Comparison of ENCODE assay signal across 10 cellular contexts in the genomic region with DNA sequence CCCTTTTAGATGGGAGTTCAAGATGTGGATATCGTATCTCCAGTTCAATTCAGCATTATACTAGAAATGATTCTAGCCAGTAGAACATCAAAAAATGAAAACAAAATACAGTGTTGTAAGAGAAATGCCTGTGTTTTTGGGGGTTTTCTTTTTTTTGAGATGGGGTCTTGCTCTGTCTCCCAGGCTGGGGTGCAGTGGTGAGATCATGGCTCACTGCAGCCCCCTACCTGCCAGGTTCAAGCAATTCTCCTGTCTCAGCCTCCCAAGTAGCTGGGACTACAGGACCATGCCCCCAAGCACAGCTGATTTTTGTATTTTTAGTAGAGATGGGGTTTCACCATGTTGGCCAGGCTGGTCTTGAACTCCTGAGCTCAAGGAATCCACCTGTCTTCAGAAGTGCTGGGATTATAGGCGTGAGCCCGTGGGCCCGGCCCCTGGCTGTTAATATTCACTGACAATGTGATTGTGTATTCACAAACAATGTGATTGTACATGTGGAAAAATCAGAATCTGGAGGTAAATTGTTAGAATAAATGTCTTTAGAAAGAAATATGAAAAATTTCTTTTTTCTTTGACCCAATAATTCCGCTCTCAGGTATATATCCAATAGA. TPM values are rescaled to one million over a fixed set of nuclear protein-coding genes. Genes with fewer than 3 reads are reported as not detected.
A peak's percentile ranks its signal among the peaks of the same experiment; 100 is the strongest.
DNase-seq lines count a peak whose midpoint lies in the region; ATAC-seq and TF ChIP-seq lines count a peak whose summit lies in the region.
"Had no signal": no experiment of that assay in that cellular context is flagged by ENCODE, and none has a peak within 500 bp of the region (broad histone marks: within the 10 kb centered on the region; RNA-seq: fewer than 3 reads in every experiment).

No MANE protein-coding gene starts in this region.

- 96% methylated on average over 5 of the region's 5 CpGs for WGBS in hepatocyte (ENCODE audit: low lambda C conversion rate, missing lambda C conversion rate)

- H3K79me2 ChIP-seq in hepatocyte = peaks cover 96% of the 10 kb centered on the region

- H3K4me1 Mint-ChIP-seq in activated T-helper 1 cell treated with anti-CD3 and anti-CD28 coated beads, Interleukin-12 subunit alpha, Interleukin-12 subunit beta, Interleukin-2, Interleukin-4 antibody, amounts not matched to agents 30 ng/mL and 10 ng/mL and 1 ng/mL, durations not matched to agents 14 hours and 24 hours and 36 hours (ENCODE audit: low read depth) = peaks cover 26% of the 10 kb centered on the region

- H3K4me3 ChIP-seq in AG10803 (ENCODE audit: low read length) = no peak overlapping the region
- no peak overlapping the region for H3K4me3 ChIP-seq in hepatocyte

- H3K9me3 ChIP-seq in hepatocyte (ENCODE audit: low read depth) = no peaks in the 10 kb centered on the region

- no peak overlapping the region for H3K27ac Mint-ChIP-seq in activated T-helper 1 cell treated with anti-CD3 and anti-CD28 coated beads, Interleukin-12 subunit alpha, Interleukin-12 subunit beta, Interleukin-2, Interleukin-4 antibody, amounts not matched to agents 30 ng/mL and 10 ng/mL and 1 ng/mL, durations not matched to agents 14 hours and 24 hours and 36 hours

- TF ChIP-seq CTCF in AG10803 (conservative IDR thresholded peaks at IDR 0.05; ENCODE audit: low read length) (peak; percentile 21), GM10266 (IDR thresholded peaks at IDR 0.05; ENCODE audit: control insufficient read depth, insufficient read depth, low read depth, missing control alignments) (peak; percentile 59), VCaP (conservative IDR thresholded peaks at IDR 0.05) (peak; percentile 75), hepatocyte (IDR thresholded peaks at IDR 0.05; ENCODE audit: poor library complexity) (peak; percentile 15)

- no peaks in the 10 kb centered on the region for H3K27me3 Mint-ChIP-seq in activated T-helper 1 cell treated with anti-CD3 and anti-CD28 coated beads, Interleukin-12 subunit alpha, Interleukin-12 subunit beta, Interleukin-2, Interleukin-4 antibody, amounts not matched to agents 30 ng/mL and 10 ng/mL and 1 ng/mL, durations not matched to agents 14 hours and 24 hours and 36 hours (ENCODE audit: insufficient read depth)

- H3K36me3 ChIP-seq in hepatocyte (replicated peaks; ENCODE audit: insufficient read depth, low read depth) = no peaks in the 10 kb centered on the region

- no peak overlapping the region for H3K4me2 ChIP-seq in hepatocyte

- no peaks in the 10 kb centered on the region for H3K27me3 ChIP-seq in hepatocyte

- peaks cover 59% of the 10 kb centered on the region for H4K20me1 ChIP-seq in hepatocyte (ENCODE audit: insufficient read depth, poor library complexity, severe bottlenecking)

- no peak overlapping the region for H3K4me3 Mint-ChIP-seq in activated T-helper 1 cell treated with anti-CD3 and anti-CD28 coated beads, Interleukin-12 subunit alpha, Interleukin-12 subunit beta, Interleukin-2, Interleukin-4 antibody, amounts not matched to agents 30 ng/mL and 10 ng/mL and 1 ng/mL, durations not matched to agents 14 hours and 24 hours and 36 hours

- H3K36me3 Mint-ChIP-seq in activated T-helper 1 cell treated with anti-CD3 and anti-CD28 coated beads, Interleukin-12 subunit alpha, Interleukin-12 subunit beta, Interleukin-2, Interleukin-4 antibody, amounts not matched to agents 30 ng/mL and 10 ng/mL and 1 ng/mL, durations not matched to agents 14 hours and 24 hours and 36 hours (ENCODE audit: low read depth) = peaks cover 3% of the 10 kb centered on the region

- H3K27ac ChIP-seq in VCaP = no peak overlapping the region
- no peak overlapping the region for H3K27ac ChIP-seq in hepatocyte

- ATAC-seq in GM19455 (IDR thresholded peaks at IDR 0.05; ENCODE audit: unreplicated experiment) = no peak

- intact Hi-C loops in activated T-helper 1 cell treated with anti-CD3 and anti-CD28 coated beads, Interleukin-12 subunit alpha, Interleukin-12 subunit beta, Interleukin-2, Interleukin-4 antibody, amounts not matched to agents 30 ng/mL and 10 ng/mL and 1 ng/mL, durations not matched to agents 14 hours and 24 hours and 36 hours (cut with micrococcal nuclease) = loop anchor here (2.0 kb wide), 1 partner anchor 220 kb away; no protein-coding TSS in a partner anchor

- H3K9me2 ChIP-seq in hepatocyte (replicated peaks; ENCODE audit: insufficient read depth) = no peaks in the 10 kb centered on the region

- no peak overlapping the region for H2AFZ ChIP-seq in hepatocyte

- no peaks in the 10 kb centered on the region for H3K9me3 Mint-ChIP-seq in activated T-helper 1 cell treated with anti-CD3 and anti-CD28 coated beads, Interleukin-12 subunit alpha, Interleukin-12 subunit beta, Interleukin-2, Interleukin-4 antibody, amounts not matched to agents 30 ng/mL and 10 ng/mL and 1 ng/mL, durations not matched to agents 14 hours and 24 hours and 36 hours

- H3K4me1 ChIP-seq in hepatocyte (ENCODE audit: insufficient read depth) = no peaks in the 10 kb centered on the region

- DNase-seq in AG10803 (ENCODE audit: low read depth) (no peak), GM10266 (ENCODE audit: extremely low spot score) (no peak), hepatocyte (ENCODE audit: low spot score) (no peak), NCI-H526 treated with DMSO at 0.1 percent for 48 hours (lab: John Stamatoyannopoulos, UW) (no peak), NCI-H748 (lab: John Stamatoyannopoulos, UW; ENCODE audit: unreplicated experiment) (no peak)
- DNase-seq in activated T-helper 1 cell treated with anti-CD3 and anti-CD28 coated beads, Interleukin-12 subunit alpha, Interleukin-12 subunit beta, Interleukin-2, Interleukin-4 antibody, amounts not matched to agents 30 ng/mL and 10 ng/mL and 1 ng/mL, durations not matched to agents 14 hours and 24 hours and 36 hours (ENCODE audit: low spot score) = no peak
- DNase-seq: midbrain, SIG-M5 had no signal

RNA-seq across cellular contexts. Expression of gene ARIH1, which starts 59.0 kb away (rescaled TPM):
- total RNA-seq in hepatocyte = 61.6 and 62.1 TPM in 2 replicates
- 62.9 and 76.3 TPM in 2 replicates for polyA plus RNA-seq in hepatocyte
- total RNA-seq in activated T-helper 1 cell treated with anti-CD3 and anti-CD28 coated beads, Interleukin-12 subunit alpha, Interleukin-12 subunit beta, Interleukin-2, Interleukin-4 antibody, amounts not matched to agents 30 ng/mL and 10 ng/mL and 1 ng/mL, durations not matched to agents 14 hours and 24 hours and 36 hours = 140 and 144 TPM in 2 replicates

Comparison
In these comparisons a context has a peak if more than half of its experiments do, and no peak if none do; other contexts are left out.
1. CTCF ChIP-seq: peak in every context shown above with its lines; median percentile 75 in VCaP; 59 in GM10266; 21 in AG10803; 15 in hepatocyte.